ENCODE assay signal across 27 cellular contexts in genomic region chr21:34043333-34043732, GRCh38.
"Had no signal": no experiment of that assay in that cellular context is flagged by ENCODE, and none has a peak within 500 bp of the region (broad histone marks: within the 10 kb centered on the region; RNA-seq: fewer than 3 reads in every experiment).

No MANE protein-coding gene starts in this region.

- H3K4me1 ChIP-seq: left lung, pancreas, prostate gland, upper lobe of left lung, vagina had no signal

- H3K27me3 Mint-ChIP-seq: stimulated activated naive CD8-positive, alpha-beta T cell treated with anti-CD3 and anti-CD28 coated beads, Interleukin-15, Interleukin-2, amounts not matched to agents 100 ng/mL and 50 ng/mL, for 24 hours had no signal

- H3K36me3 Mint-ChIP-seq: memory B cell; stimulated activated effector memory CD8-positive, alpha-beta T cell treated with anti-CD3 and anti-CD28 coated beads, Interleukin-12 subunit alpha, Interleukin-12 subunit beta, amount 100 ng/mL, for 72 hours had no signal

- H3K4me3 ChIP-seq: left lung, lung, pancreas, prostate gland, skin epidermis, tibial nerve, upper lobe of left lung, vagina had no signal

- H3K36me3 ChIP-seq: left lung, pancreas, prostate gland, tibial nerve, upper lobe of left lung, vagina had no signal

- H3K9me3 Mint-ChIP-seq: memory B cell; naive thymus-derived CD8-positive, alpha-beta T cell; nephron; stimulated activated effector memory CD8-positive, alpha-beta T cell treated with anti-CD3 and anti-CD28 coated beads, Interleukin-12 subunit alpha, Interleukin-12 subunit beta, amount 100 ng/mL, for 72 hours; stimulated activated naive CD8-positive, alpha-beta T cell treated with anti-CD3 and anti-CD28 coated beads, Interleukin-15, Interleukin-2, amounts not matched to agents 100 ng/mL and 50 ng/mL, for 24 hours had no signal

- ATAC-seq: left colon; left lung; naive thymus-derived CD8-positive, alpha-beta T cell; pancreas; right cardiac atrium; sciatic nerve had no signal

- H3K27ac ChIP-seq: left lung, pancreas, prostate gland, skin epidermis, tibial nerve, upper lobe of left lung, vagina had no signal

- DNase-seq: hippocampal formation; kidney; left colon; left lung; midbrain; naive thymus-derived CD8-positive, alpha-beta T cell; nucleus accumbens; pancreas; posterior cingulate gyrus; retina; right cardiac atrium; stimulated activated CD4-positive, alpha-beta T cell treated with anti-CD3 and anti-CD28 coated beads, Interleukin-12 subunit alpha, Interleukin-12 subunit beta, amount 100 ng/mL, for 4 hours; stimulated activated CD4-positive, alpha-beta T cell treated with anti-CD3 and anti-CD28 coated beads, Interleukin-4, amount 100 ng/mL, for 24 hours; stimulated activated naive CD4-positive, alpha-beta T cell; substantia nigra; upper lobe of left lung had no signal

- H3K9me3 ChIP-seq: left lung, pancreas, prostate gland, tibial nerve, upper lobe of left lung, vagina had no signal

- H3K27ac Mint-ChIP-seq: memory B cell; naive thymus-derived CD8-positive, alpha-beta T cell; nephron; stimulated activated effector memory CD8-positive, alpha-beta T cell treated with anti-CD3 and anti-CD28 coated beads, Interleukin-12 subunit alpha, Interleukin-12 subunit beta, amount 100 ng/mL, for 72 hours; stimulated activated naive CD8-positive, alpha-beta T cell treated with anti-CD3 and anti-CD28 coated beads, Interleukin-15, Interleukin-2, amounts not matched to agents 100 ng/mL and 50 ng/mL, for 24 hours had no signal

- H3K27me3 ChIP-seq: left lung, pancreas, tibial nerve, upper lobe of left lung, vagina had no signal

- H3K4me3 Mint-ChIP-seq: memory B cell; naive thymus-derived CD8-positive, alpha-beta T cell; nephron; neural crest cell; stimulated activated effector memory CD8-positive, alpha-beta T cell treated with anti-CD3 and anti-CD28 coated beads, Interleukin-12 subunit alpha, Interleukin-12 subunit beta, amount 100 ng/mL, for 72 hours; stimulated activated naive CD8-positive, alpha-beta T cell treated with anti-CD3 and anti-CD28 coated beads, Interleukin-15, Interleukin-2, amounts not matched to agents 100 ng/mL and 50 ng/mL, for 24 hours had no signal

- H3K4me1 Mint-ChIP-seq: nephron had no signal
